In the genomic region with DNA sequence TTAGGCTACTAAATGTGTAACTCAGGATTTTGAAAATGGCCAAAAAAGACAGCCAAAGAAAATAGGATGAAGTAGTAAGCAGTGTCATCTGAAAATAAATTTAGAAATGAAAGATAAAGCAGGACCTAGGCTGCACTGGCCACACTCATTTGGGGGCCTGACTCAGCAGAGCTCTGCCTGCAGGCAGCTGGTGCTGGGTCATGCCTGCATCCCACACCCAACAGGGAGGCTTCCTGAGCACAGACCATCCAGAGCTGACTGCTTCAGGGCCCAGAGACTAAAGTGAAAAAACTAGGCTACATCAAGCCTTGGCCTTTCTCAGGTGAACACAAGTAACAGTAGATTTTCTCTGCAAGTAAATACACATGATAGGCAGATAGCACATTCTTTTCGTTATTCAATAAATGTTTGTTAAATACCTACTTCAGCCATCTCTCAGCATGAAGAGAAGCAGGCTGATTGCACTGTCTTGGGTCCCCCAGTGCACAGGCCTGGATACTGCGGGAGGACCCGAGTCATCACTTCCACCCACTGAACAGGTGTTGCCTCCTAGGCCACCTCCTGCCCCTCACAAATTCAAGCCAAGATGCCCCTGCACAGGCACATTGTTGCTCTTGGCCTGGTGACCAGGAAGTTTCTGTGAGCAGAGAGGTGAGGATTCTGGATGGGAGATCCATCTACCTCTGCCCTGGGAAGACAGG, we compare ENCODE assay signal across 1 cellular context.
TF ChIP-seq lines count a peak whose summit lies in the region.

No MANE protein-coding gene starts in this region.

TF ChIP-seq in GM23338, 12 proteins besides CTCF, POLR2A, EP300 and RAD21 (continued from another document):
- TF ChIP-seq ZNF462 (CRISPR knock-in tag; IDR thresholded peaks at IDR 0.05), result no peak
- TF ChIP-seq, protein P1, sequence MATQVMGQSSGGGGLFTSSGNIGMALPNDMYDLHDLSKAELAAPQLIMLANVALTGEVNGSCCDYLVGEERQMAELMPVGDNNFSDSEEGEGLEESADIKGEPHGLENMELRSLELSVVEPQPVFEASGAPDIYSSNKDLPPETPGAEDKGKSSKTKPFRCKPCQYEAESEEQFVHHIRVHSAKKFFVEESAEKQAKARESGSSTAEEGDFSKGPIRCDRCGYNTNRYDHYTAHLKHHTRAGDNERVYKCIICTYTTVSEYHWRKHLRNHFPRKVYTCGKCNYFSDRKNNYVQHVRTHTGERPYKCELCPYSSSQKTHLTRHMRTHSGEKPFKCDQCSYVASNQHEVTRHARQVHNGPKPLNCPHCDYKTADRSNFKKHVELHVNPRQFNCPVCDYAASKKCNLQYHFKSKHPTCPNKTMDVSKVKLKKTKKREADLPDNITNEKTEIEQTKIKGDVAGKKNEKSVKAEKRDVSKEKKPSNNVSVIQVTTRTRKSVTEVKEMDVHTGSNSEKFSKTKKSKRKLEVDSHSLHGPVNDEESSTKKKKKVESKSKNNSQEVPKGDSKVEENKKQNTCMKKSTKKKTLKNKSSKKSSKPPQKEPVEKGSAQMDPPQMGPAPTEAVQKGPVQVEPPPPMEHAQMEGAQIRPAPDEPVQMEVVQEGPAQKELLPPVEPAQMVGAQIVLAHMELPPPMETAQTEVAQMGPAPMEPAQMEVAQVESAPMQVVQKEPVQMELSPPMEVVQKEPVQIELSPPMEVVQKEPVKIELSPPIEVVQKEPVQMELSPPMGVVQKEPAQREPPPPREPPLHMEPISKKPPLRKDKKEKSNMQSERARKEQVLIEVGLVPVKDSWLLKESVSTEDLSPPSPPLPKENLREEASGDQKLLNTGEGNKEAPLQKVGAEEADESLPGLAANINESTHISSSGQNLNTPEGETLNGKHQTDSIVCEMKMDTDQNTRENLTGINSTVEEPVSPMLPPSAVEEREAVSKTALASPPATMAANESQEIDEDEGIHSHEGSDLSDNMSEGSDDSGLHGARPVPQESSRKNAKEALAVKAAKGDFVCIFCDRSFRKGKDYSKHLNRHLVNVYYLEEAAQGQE (IDR thresholded peaks at IDR 0.05; ENCODE audit: unreplicated experiment), result no peak
- TF ChIP-seq, protein P2, sequence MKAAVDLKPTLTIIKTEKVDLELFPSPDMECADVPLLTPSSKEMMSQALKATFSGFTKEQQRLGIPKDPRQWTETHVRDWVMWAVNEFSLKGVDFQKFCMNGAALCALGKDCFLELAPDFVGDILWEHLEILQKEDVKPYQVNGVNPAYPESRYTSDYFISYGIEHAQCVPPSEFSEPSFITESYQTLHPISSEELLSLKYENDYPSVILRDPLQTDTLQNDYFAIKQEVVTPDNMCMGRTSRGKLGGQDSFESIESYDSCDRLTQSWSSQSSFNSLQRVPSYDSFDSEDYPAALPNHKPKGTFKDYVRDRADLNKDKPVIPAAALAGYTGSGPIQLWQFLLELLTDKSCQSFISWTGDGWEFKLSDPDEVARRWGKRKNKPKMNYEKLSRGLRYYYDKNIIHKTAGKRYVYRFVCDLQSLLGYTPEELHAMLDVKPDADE (IDR thresholded peaks at IDR 0.05), result no peak
- no peak for TF ChIP-seq NANOG (IDR thresholded peaks at IDR 0.05; ENCODE audit: borderline replicate concordance)
- TF ChIP-seq STAT1 (IDR thresholded peaks at IDR 0.05; ENCODE audit: unreplicated experiment), result no peak
- no peak for TF ChIP-seq POLR2AphosphoS5 (IDR thresholded peaks at IDR 0.05; ENCODE audit: low read depth)
